ENCODE assay signal across 9 cellular contexts in genomic region chr18:70931942-70932814, GRCh38.
DNase-seq lines count a peak whose midpoint lies in the region; ATAC-seq and TF ChIP-seq lines count a peak whose summit lies in the region.
"Had no signal": no experiment of that assay in that cellular context is flagged by ENCODE, and none has a peak within 500 bp of the region (broad histone marks: within the 10 kb centered on the region; RNA-seq: fewer than 3 reads in every experiment).

No MANE protein-coding gene starts in this region.

- H3K27me3 ChIP-seq in GM23338 (ENCODE audit: insufficient read depth), result no peaks in the 10 kb centered on the region
- no peaks in the 10 kb centered on the region for H3K27me3 ChIP-seq in colonic mucosa
- H3K27me3 ChIP-seq in neural cell (ENCODE audit: insufficient read depth, low read depth, low read length), result no peaks in the 10 kb centered on the region
- no peaks in the 10 kb centered on the region for H3K27me3 ChIP-seq in psoas muscle (ENCODE audit: insufficient read depth in 3 of 3, low read length in 2 of 3)

- H3K4me1 Mint-ChIP-seq in GM23338, result no peaks in the 10 kb centered on the region
- H3K4me1 Mint-ChIP-seq: activated naive CD8-positive, alpha-beta T cell treated with anti-CD3 and anti-CD28 coated beads, Interleukin-2, amount 10 ng/mL, durations not matched to agents 7 days and 5 days had no signal

- H3K4me3 ChIP-seq in AG10803 (ENCODE audit: low read length) (no peak overlapping the region), GM23338 (no peak overlapping the region), colonic mucosa (no peak overlapping the region), neural cell (ENCODE audit: low read length) (no peak overlapping the region), psoas muscle (no peak overlapping the region)

- no peaks in the 10 kb centered on the region for H3F3A ChIP-seq in GM23338 (replicated peaks; ENCODE audit: low read depth)
- H3F3A ChIP-seq in neural cell (ENCODE audit: insufficient read depth, low read length, poor library complexity, severe bottlenecking), result no peaks in the 10 kb centered on the region

- peak; percentile 44 for TF ChIP-seq CTCF in AG10803 (conservative IDR thresholded peaks at IDR 0.05; ENCODE audit: low read length)
- TF ChIP-seq CTCF in GM23338 (conservative IDR thresholded peaks at IDR 0.05; ENCODE audit: low read depth in 2 of 2), result peak in 1 of 2 experiments; percentile 65; a peak in 3 of 4 replicates
- peak; percentile 18 for TF ChIP-seq CTCF in colonic mucosa (IDR thresholded peaks at IDR 0.05)
- peak; percentile 77 for TF ChIP-seq CTCF in neural cell (IDR thresholded peaks at IDR 0.05; ENCODE audit: poor library complexity, severe bottlenecking)
- TF ChIP-seq CTCF in psoas muscle (IDR thresholded peaks at IDR 0.05), result no peak

- no peak overlapping the region for H3K4me2 ChIP-seq in GM23338
- H3K4me2 ChIP-seq in neural cell (ENCODE audit: low read length), result no peak overlapping the region

- H2AFZ ChIP-seq in GM23338 (no peak overlapping the region), neural cell (ENCODE audit: low read depth, low read length) (no peak overlapping the region)

- no peak overlapping the region for H3K9ac ChIP-seq in colonic mucosa (ENCODE audit: low read depth in 2 of 2, low read length in 2 of 2)
- no peak overlapping the region for H3K9ac ChIP-seq in neural cell (ENCODE audit: low read length)

- intact Hi-C loops in colonic mucosa (cut with DNase I) (no loop called here), psoas muscle (cut with DNase I) (no loop called here)

- H3K27ac Mint-ChIP-seq in GM23338, result no peak overlapping the region
- H3K27ac Mint-ChIP-seq: activated naive CD8-positive, alpha-beta T cell treated with anti-CD3 and anti-CD28 coated beads, Interleukin-2, amount 10 ng/mL, durations not matched to agents 7 days and 5 days had no signal

- H3K79me2 ChIP-seq in GM23338 (replicated peaks; ENCODE audit: insufficient read depth) (no peaks in the 10 kb centered on the region), neural cell (replicated peaks; ENCODE audit: insufficient read depth, low read length) (no peaks in the 10 kb centered on the region)

- H3K27me3 Mint-ChIP-seq in GM23338 (ENCODE audit: insufficient read depth, low read depth, poor library complexity), result no peaks in the 10 kb centered on the region
- H3K27me3 Mint-ChIP-seq: activated naive CD8-positive, alpha-beta T cell treated with anti-CD3 and anti-CD28 coated beads, Interleukin-2, amount 10 ng/mL, durations not matched to agents 7 days and 5 days had no signal

- H3K36me3 ChIP-seq in GM23338 (ENCODE audit: insufficient read depth) (peaks cover 6% of the 10 kb centered on the region), colonic mucosa (no peaks in the 10 kb centered on the region), neural cell (ENCODE audit: insufficient read depth, low read length) (no peaks in the 10 kb centered on the region), psoas muscle (ENCODE audit: insufficient read depth in 1 of 2, low read depth in 1 of 2) (no peaks in the 10 kb centered on the region)

- TF ChIP-seq EP300 in neural cell (conservative IDR thresholded peaks at IDR 0.05; ENCODE audit: poor library complexity, severe bottlenecking), result no peak

- TF ChIP-seq RAD21 in neural cell (conservative IDR thresholded peaks at IDR 0.05), result peak; percentile 77

- H3K36me3 Mint-ChIP-seq in GM23338 (ENCODE audit: low read depth), result peaks cover 34% of the 10 kb centered on the region
- H3K36me3 Mint-ChIP-seq: activated naive CD8-positive, alpha-beta T cell treated with anti-CD3 and anti-CD28 coated beads, Interleukin-2, amount 10 ng/mL, durations not matched to agents 7 days and 5 days had no signal

- no peaks in the 10 kb centered on the region for H3K9me3 ChIP-seq in colonic mucosa
- no peaks in the 10 kb centered on the region for H3K9me3 ChIP-seq in neural cell (ENCODE audit: low read length)
- no peaks in the 10 kb centered on the region for H3K9me3 ChIP-seq in psoas muscle

- no peak for ATAC-seq in GM23338
- no peak for ATAC-seq in psoas muscle
- ATAC-seq in GM21526 (IDR thresholded peaks at IDR 0.05; ENCODE audit: low FRiP score, unreplicated experiment), result no peak

- WGBS in psoas muscle, 3 donors, result 44 to 54% (median 50%) methylated on average over 7 of the region's 7 CpGs

- no peak overlapping the region for H3K27ac ChIP-seq in GM23338 (ENCODE audit: low read depth)
- H3K27ac ChIP-seq in colonic mucosa, result no peak overlapping the region
- H3K27ac ChIP-seq in neural cell (ENCODE audit: low read length), result no peak overlapping the region
- no peak overlapping the region for H3K27ac ChIP-seq in psoas muscle

- H3K4me1 ChIP-seq in GM23338 (ENCODE audit: insufficient read depth) (no peaks in the 10 kb centered on the region), colonic mucosa (no peaks in the 10 kb centered on the region), psoas muscle (no peaks in the 10 kb centered on the region)

- H3K9me2 ChIP-seq in GM23338 (ENCODE audit: insufficient read depth), result no peaks in the 10 kb centered on the region
- no peaks in the 10 kb centered on the region for H3K9me2 ChIP-seq in neural cell (ENCODE audit: insufficient read depth, low read length)

- H4K20me1 ChIP-seq in GM23338 (replicated peaks; ENCODE audit: insufficient read depth), result no peaks in the 10 kb centered on the region
- H4K20me1 ChIP-seq in neural cell (ENCODE audit: insufficient read depth), result no peaks in the 10 kb centered on the region

- H3K4me3 Mint-ChIP-seq in GM23338, result no peak overlapping the region
- H3K4me3 Mint-ChIP-seq: activated naive CD8-positive, alpha-beta T cell treated with anti-CD3 and anti-CD28 coated beads, Interleukin-2, amount 10 ng/mL, durations not matched to agents 7 days and 5 days had no signal

- peaks cover 85% of the 10 kb centered on the region for H3K9me3 Mint-ChIP-seq in GM23338
- H3K9me3 Mint-ChIP-seq: activated naive CD8-positive, alpha-beta T cell treated with anti-CD3 and anti-CD28 coated beads, Interleukin-2, amount 10 ng/mL, durations not matched to agents 7 days and 5 days had no signal

- peak; percentile 1 for DNase-seq in AG10803 (ENCODE audit: low read depth)
- peak; percentile 28 for DNase-seq in GM23338 (ENCODE audit: low spot score)
- peak; percentile 81 for DNase-seq in NCI-H748 (lab: John Stamatoyannopoulos, UW; ENCODE audit: unreplicated experiment)
- DNase-seq in colonic mucosa, result no peak
- no peak for DNase-seq in psoas muscle
- no peak for DNase-seq in activated CD8-positive, alpha-beta memory T cell treated with anti-CD3 and anti-CD28 coated beads, Interleukin-2, amount 50 U/mL, for 48 hours
- DNase-seq: activated naive CD8-positive, alpha-beta T cell treated with anti-CD3 and anti-CD28 coated beads, Interleukin-2, amount 10 ng/mL, durations not matched to agents 7 days and 5 days had no signal

TF ChIP-seq in GM23338, 12 proteins besides CTCF, POLR2A, EP300 and RAD21 (continues in another document):
- no peak for TF ChIP-seq JUNB (IDR thresholded peaks at IDR 0.05; ENCODE audit: unreplicated experiment)
- TF ChIP-seq CREB1 (CRISPR knock-in tag; IDR thresholded peaks at IDR 0.05; ENCODE audit: low read depth), result no peak
- no peak for TF ChIP-seq ZNF331 (CRISPR knock-in tag; IDR thresholded peaks at IDR 0.05; ENCODE audit: low read depth)
- TF ChIP-seq STAT1 (IDR thresholded peaks at IDR 0.05; ENCODE audit: unreplicated experiment), result no peak
- no peak for TF ChIP-seq EZH2 (IDR thresholded peaks at IDR 0.05; ENCODE audit: low read depth, unreplicated experiment)
- TF ChIP-seq ETS1 (IDR thresholded peaks at IDR 0.05), result no peak
- no peak for TF ChIP-seq POLR2AphosphoS5 (IDR thresholded peaks at IDR 0.05; ENCODE audit: low read depth)
- no peak for TF ChIP-seq EZH2phosphoT487 (IDR thresholded peaks at IDR 0.05; ENCODE audit: unreplicated experiment)

TF ChIP-seq in neural cell, 6 proteins besides CTCF, POLR2A, EP300 and RAD21:
- TF ChIP-seq TAF1 (IDR thresholded peaks at IDR 0.05; ENCODE audit: low read depth) (no peak), SMC3 (conservative IDR thresholded peaks at IDR 0.05; ENCODE audit: poor library complexity) (peak; percentile 83)

Comparison
In these comparisons a context has a peak if more than half of its experiments do, and no peak if none do; other contexts are left out.
1. DNase-seq: peak in AG10803 (single experiment), GM23338 (single experiment) and NCI-H748 (single experiment); none in colonic mucosa (single experiment), psoas muscle (0 of 2) and activated CD8-positive, alpha-beta memory T cell treated with anti-CD3 and anti-CD28 coated beads, Interleukin-2, amount 50 U/mL, for 48 hours (single experiment).